In the genomic region with DNA sequence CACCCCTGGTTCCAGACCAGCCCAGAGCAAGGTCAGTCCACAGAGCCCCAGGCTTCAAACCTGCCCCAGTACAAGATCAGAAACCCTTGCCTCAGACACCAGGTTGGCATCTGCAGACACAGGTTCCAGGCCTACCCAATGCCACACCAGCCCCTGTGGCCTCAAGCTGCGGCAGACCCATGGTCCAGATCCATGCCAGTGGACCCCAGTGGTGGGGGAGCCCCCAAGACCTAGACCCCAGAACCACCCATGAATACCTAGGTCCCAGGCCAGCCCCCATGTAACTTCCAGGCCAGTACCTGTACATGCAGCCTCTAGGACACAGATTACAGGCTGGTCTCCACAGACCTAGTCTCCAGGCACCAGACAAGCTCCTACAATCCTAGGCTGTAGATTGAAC, we compare ENCODE assay signal across 22 cellular contexts.
"Had no signal": no experiment of that assay in that cellular context is flagged by ENCODE, and none has a peak within 500 bp of the region (broad histone marks: within the 10 kb centered on the region; RNA-seq: fewer than 3 reads in every experiment).

No MANE protein-coding gene starts in this region.

- H3K36me3 ChIP-seq: esophagus muscularis mucosa, gastroesophageal sphincter, heart left ventricle, left lung, lower lobe of right lung had no signal

- ATAC-seq: foreskin keratinocyte, gastroesophageal sphincter, heart left ventricle, left cardiac atrium, left lung, left ventricle myocardium superior, mucosa of descending colon had no signal

- H3K36me3 Mint-ChIP-seq: mesothelial cell of epicardium had no signal

- H3K4me1 ChIP-seq: esophagus muscularis mucosa, foreskin keratinocyte, gastroesophageal sphincter, heart left ventricle, left lung, lower lobe of right lung had no signal

- DNase-seq: dermis blood vessel endothelial cell; dorsolateral prefrontal cortex; effector CD4-positive, alpha-beta T cell; effector memory CD4-positive, alpha-beta T cell; foreskin keratinocyte; heart left ventricle; hippocampal formation; left cardiac atrium; left lung; left ventricle myocardium superior; lower lobe of right lung; mesenchymal stem cell; mucosa of descending colon had no signal

- FAIRE-seq: colon, endothelial cell of umbilical vein, frontal cortex, islet of Langerhans, keratinocyte had no signal

- H3K4me3 ChIP-seq: coronary artery, dorsolateral prefrontal cortex, esophagus muscularis mucosa, gastroesophageal sphincter, heart left ventricle, left lung, lower lobe of right lung, mucosa of descending colon had no signal

- H3K4me3 Mint-ChIP-seq: mesothelial cell of epicardium had no signal

- H3K27me3 ChIP-seq: esophagus muscularis mucosa, foreskin keratinocyte, gastroesophageal sphincter, heart left ventricle, left lung had no signal

- H3K27ac ChIP-seq: coronary artery, dorsolateral prefrontal cortex, esophagus muscularis mucosa, foreskin keratinocyte, gastroesophageal sphincter, heart left ventricle, left lung, lower lobe of right lung had no signal

- H3K27ac Mint-ChIP-seq: mesothelial cell of epicardium had no signal
